Comparison of ENCODE assay signal across 1 cellular context in genomic region chr1:183069562-183070216, GRCh38.
TF ChIP-seq lines count a peak whose summit lies in the region.

No MANE protein-coding gene starts in this region.

TF ChIP-seq in GM12878, 131 proteins besides CTCF, POLR2A, EP300 and RAD21 (continued from another document):
- no peak for TF ChIP-seq ZNF687 (IDR thresholded peaks at IDR 0.05)
